Comparison of ENCODE assay signal across 8 cellular contexts in the genomic region with DNA sequence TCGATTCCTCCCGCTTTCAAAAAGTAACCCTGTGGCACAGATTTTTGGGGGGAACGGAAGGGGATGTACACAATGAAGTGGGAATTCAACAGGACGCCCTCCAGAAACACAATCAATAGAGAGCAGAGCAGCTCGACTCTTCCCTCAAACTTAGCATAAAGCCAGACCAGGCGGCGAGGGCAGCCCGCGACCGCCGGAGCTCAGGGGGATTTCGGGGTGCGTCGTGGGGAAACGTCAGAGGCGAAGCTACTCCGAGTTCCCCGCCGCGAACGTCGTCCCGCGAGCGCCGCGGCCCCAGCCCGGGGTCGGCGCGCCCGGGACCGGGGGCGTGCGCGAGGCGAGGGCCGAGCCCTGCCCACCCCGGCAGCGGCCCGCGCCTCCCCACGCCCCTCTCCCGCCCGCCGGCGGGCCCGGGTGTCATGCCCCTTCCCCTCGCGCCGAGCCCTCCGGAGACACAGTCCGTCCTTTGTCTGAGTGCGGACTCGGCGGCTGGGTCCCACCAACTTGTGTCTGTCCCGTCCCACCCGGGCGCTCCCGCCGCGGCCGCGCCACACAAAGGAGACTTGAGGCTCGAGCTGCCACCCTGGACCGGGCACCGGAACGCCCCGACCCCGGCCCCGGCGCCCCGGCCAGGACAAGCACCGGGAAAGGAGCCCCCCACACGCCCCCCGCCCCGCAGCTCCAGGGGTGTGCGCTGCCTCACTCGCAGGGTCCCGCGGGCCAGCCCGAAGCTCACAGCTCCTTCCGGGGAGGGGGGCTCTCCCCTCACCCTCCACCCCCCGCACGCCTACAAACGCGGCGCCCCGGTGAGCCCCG. TPM values are rescaled to one million over a fixed set of nuclear protein-coding genes. Genes with fewer than 3 reads are reported as not detected.
A peak's percentile ranks its signal among the peaks of the same experiment; 100 is the strongest.
DNase-seq lines count a peak whose midpoint lies in the region; TF ChIP-seq lines count a peak whose summit lies in the region.

No MANE protein-coding gene starts in this region.

- H3K4me3 ChIP-seq in WI38 (ENCODE audit: low read depth, low read length), result peak overlapping the region; percentile 68

- H3K27ac ChIP-seq in caudate nucleus (ENCODE audit: low read depth, low read length), result peak overlapping the region; percentile 3

- DNase-seq in COLO668 (lab: John Stamatoyannopoulos, UW; ENCODE audit: unreplicated experiment) (peak; percentile 50), GM20000 (ENCODE audit: low spot score) (peak; percentile 68), HT-29 (ENCODE audit: low spot score) (peak; percentile 43), caudate nucleus (lab: John Stamatoyannopoulos, UW) (peak in 25 of 61 donors; percentile 2 to 74 (median 29)), kidney glomerular epithelial cell (lab: John Stamatoyannopoulos, UW) (peak; percentile 40), NCI-H128 (lab: John Stamatoyannopoulos, UW; ENCODE audit: unreplicated experiment) (no peak)
- DNase-seq in stimulated activated CD4-positive, alpha-beta T cell treated with anti-CD3 and anti-CD28 coated beads, Interleukin-1b, Interleukin-23, amount 100 ng/mL, for 1 hour (ENCODE audit: low read depth in 2 of 2), result peak; percentile 11 to 17

- no peak for TF ChIP-seq CTCF in GM20000 (IDR thresholded peaks at IDR 0.05; ENCODE audit: extremely low read depth, missing control alignments)
- TF ChIP-seq CTCF in WI38 (IDR thresholded peaks at IDR 0.05; ENCODE audit: low read depth, low read length), result no peak

RNA-seq across cellular contexts. Expression of gene EZH2, which starts 0.7 kb away (rescaled TPM):
- total RNA-seq in HT-29 (2014; rRNA removed; shearing (Covaris generic)), result 33.9 and 36.1 TPM in 2 replicates
